In genomic region chr5:35771839-35772238, GRCh38 we compare ENCODE assay signal across 17 cellular contexts.
A peak's percentile ranks its signal among the peaks of the same experiment; 100 is the strongest.
DNase-seq lines count a peak whose midpoint lies in the region; ATAC-seq and TF ChIP-seq lines count a peak whose summit lies in the region.
"Had no signal": no experiment of that assay in that cellular context is flagged by ENCODE, and none has a peak within 500 bp of the region (broad histone marks: within the 10 kb centered on the region; RNA-seq: fewer than 3 reads in every experiment).

No MANE protein-coding gene starts in this region.

- H3K4me2 ChIP-seq in PC-3 (ENCODE audit: low read length) (0 out of 2 replicates have a peak overlapping the region, but pooled peaks have one; percentile 9), neural progenitor cell (peak overlapping the region; percentile 47)
- H3K4me2 ChIP-seq: SK-N-SH had no signal

- peaks cover 50% of the 10 kb centered on the region for H3K4me1 Mint-ChIP-seq in CD8-positive, alpha-beta T cell (ENCODE audit: low read depth)
- peaks cover 11% of the 10 kb centered on the region for H3K4me1 Mint-ChIP-seq in neural progenitor cell

- TF ChIP-seq CTCF in AG04450 (IDR thresholded peaks at IDR 0.05; ENCODE audit: low read depth, low read length): no peak
- no peak for TF ChIP-seq CTCF in CD8-positive, alpha-beta T cell (IDR thresholded peaks at IDR 0.05)
- TF ChIP-seq CTCF in PC-3 (conservative IDR thresholded peaks at IDR 0.05; ENCODE audit: low read depth, low read length): no peak
- no peak for TF ChIP-seq CTCF in neural progenitor cell (IDR thresholded peaks at IDR 0.05)

- H2AFZ ChIP-seq in PC-3 (ENCODE audit: low read length) (peak overlapping the region; percentile 23), neural progenitor cell (replicated peaks) (peak overlapping the region; percentile 39)

- peak overlapping the region; percentile 65 for H3K27ac ChIP-seq in AG04450 (ENCODE audit: low read depth, low read length)
- no peak overlapping the region for H3K27ac ChIP-seq in CD8-positive, alpha-beta T cell (ENCODE audit: low read depth, low read length)
- H3K27ac ChIP-seq in PC-3 (ENCODE audit: low read length): no peak overlapping the region
- no peak overlapping the region for H3K27ac ChIP-seq in neural progenitor cell

- DNase-seq in AG04450 (ENCODE audit: low read depth, low spot score) (no peak), PC-3 (no peak), neural progenitor cell (ENCODE audit: low spot score) (peak; percentile 16), NOMO-1 treated with DMSO at 0.1 percent for 48 hours (lab: John Stamatoyannopoulos, UW; ENCODE audit: unreplicated experiment) (no peak), OCI-M1 (lab: John Stamatoyannopoulos, UW) (no peak)
- DNase-seq in CD8-positive, alpha-beta T cell: no peak
- DNase-seq: CD4-positive, alpha-beta memory T cell; KG1; NCI-H1694 treated with DMSO at 0.1 percent for 48 hours; NCI-H2107; NCI-H2227 treated with DMSO at 0.1 percent for 48 hours; NCI-H510A treated with DMSO at 0.1 percent for 48 hours; NCI-H82; SHP77 treated with DMSO at 0.1 percent for 48 hours; SK-N-SH had no signal

- H3K4me1 ChIP-seq in CD8-positive, alpha-beta T cell (ENCODE audit: insufficient read depth, low read length): peaks cover 25% of the 10 kb centered on the region
- H3K4me1 ChIP-seq in PC-3 (ENCODE audit: insufficient read depth, low read length) (peaks cover 35% of the 10 kb centered on the region), neural progenitor cell (peaks cover 20% of the 10 kb centered on the region)

- peak overlapping the region; percentile 4 for H3K4me3 Mint-ChIP-seq in CD8-positive, alpha-beta T cell
- H3K4me3 Mint-ChIP-seq in neural progenitor cell: no peak overlapping the region

- H3F3A ChIP-seq in PC-3 (ENCODE audit: low read length, unreplicated experiment) (no peaks in the 10 kb centered on the region), neural progenitor cell (ENCODE audit: low read depth) (no peaks in the 10 kb centered on the region)

- intact Hi-C loops in CD8-positive, alpha-beta T cell (cut with DNase I, micrococcal nuclease): loop anchor here in 1 of 2 experiments (10.0 kb wide), 1 partner anchor 677 kb away; no protein-coding TSS in a partner anchor
- intact Hi-C loops in PC-3 (cut with micrococcal nuclease): no loop called here

- no peaks in the 10 kb centered on the region for H4K20me1 ChIP-seq in PC-3 (ENCODE audit: low read length)
- H4K20me1 ChIP-seq in neural progenitor cell (ENCODE audit: low read depth): no peaks in the 10 kb centered on the region

- H3K27me3 ChIP-seq in AG04450 (ENCODE audit: control insufficient read depth, insufficient read depth, low read length) (no peaks in the 10 kb centered on the region), PC-3 (ENCODE audit: low read length) (no peaks in the 10 kb centered on the region), neural progenitor cell (peaks cover 62% of the 10 kb centered on the region)
- no peaks in the 10 kb centered on the region for H3K27me3 ChIP-seq in CD8-positive, alpha-beta T cell (ENCODE audit: insufficient read depth, low read length)

- H3K27ac Mint-ChIP-seq in CD8-positive, alpha-beta T cell: peak overlapping the region; percentile 77
- H3K27ac Mint-ChIP-seq in neural progenitor cell: no peak overlapping the region

- H3K9ac ChIP-seq in PC-3 (ENCODE audit: low read length) (no peak overlapping the region), neural progenitor cell (no peak overlapping the region)
- H3K9ac ChIP-seq: SK-N-SH had no signal

- no peaks in the 10 kb centered on the region for H3K9me3 Mint-ChIP-seq in CD8-positive, alpha-beta T cell
- no peaks in the 10 kb centered on the region for H3K9me3 Mint-ChIP-seq in neural progenitor cell
- H3K9me3 Mint-ChIP-seq: CD4-positive, alpha-beta memory T cell had no signal

- H3K36me3 Mint-ChIP-seq in CD8-positive, alpha-beta T cell: no peaks in the 10 kb centered on the region
- H3K36me3 Mint-ChIP-seq in neural progenitor cell: no peaks in the 10 kb centered on the region

- CTCF ChIA-PET in AG04450 (lab: Charles Lee): interaction anchor here (0.6 to 1.8 kb wide), 4 partner anchors 9 to 154 kb away, joined by 3 to 6 read pairs (median 4); no protein-coding TSS in a partner anchor
- CTCF ChIA-PET in CD8-positive, alpha-beta T cell (lab: Charles Lee): interaction anchor here (1.0 to 1.8 kb wide), 4 partner anchors 19 to 153 kb away, joined by 3 to 8 read pairs (median 4); no protein-coding TSS in a partner anchor
- CTCF ChIA-PET in PC-3 (lab: Charles Lee): no interaction called here

- POLR2A ChIA-PET in AG04450 (lab: Yijun Ruan, JAX): no interaction called here
- POLR2A ChIA-PET in CD8-positive, alpha-beta T cell (lab: Charles Lee): interaction anchor here (0.6 to 1.2 kb wide), 3 partner anchors 83 to 114 kb away, joined by 3 to 4 read pairs (median 4); no protein-coding TSS in a partner anchor
- POLR2A ChIA-PET in PC-3 (lab: Charles Lee; ENCODE audit: unreplicated experiment): no interaction called here

- no peaks in the 10 kb centered on the region for H3K27me3 Mint-ChIP-seq in CD8-positive, alpha-beta T cell (ENCODE audit: low read depth)
- no peaks in the 10 kb centered on the region for H3K27me3 Mint-ChIP-seq in neural progenitor cell (ENCODE audit: insufficient read depth, low read depth)

- BruUV-seq in PC-3 (replicated peaks; lab: Mats Ljungman, UMichigan): no TSS peak

- TF ChIP-seq POLR2A in GM18505 (IDR thresholded peaks at IDR 0.05; ENCODE audit: borderline replicate concordance, extremely low read depth, insufficient read depth, insufficient read length): no peak

- ATAC-seq in CD8-positive, alpha-beta T cell: peak; percentile 32
- no peak for ATAC-seq in PC-3
- ATAC-seq in GM18505 (IDR thresholded peaks at IDR 0.05; ENCODE audit: unreplicated experiment): no peak
- ATAC-seq: HepG2 had no signal

- H3K9me2 ChIP-seq in PC-3 (replicated peaks; ENCODE audit: low read length): no peaks in the 10 kb centered on the region
- H3K9me2 ChIP-seq: SK-N-SH had no signal

- no peaks in the 10 kb centered on the region for H3K9me3 ChIP-seq in AG04450 (ENCODE audit: control insufficient read depth, insufficient read depth, low read length)
- no peaks in the 10 kb centered on the region for H3K9me3 ChIP-seq in CD8-positive, alpha-beta T cell (ENCODE audit: low read length)
- H3K9me3 ChIP-seq in PC-3 (ENCODE audit: low read length): no peaks in the 10 kb centered on the region
- no peaks in the 10 kb centered on the region for H3K9me3 ChIP-seq in neural progenitor cell (ENCODE audit: low read depth)
- H3K9me3 ChIP-seq: SK-N-SH had no signal

- H3K36me3 ChIP-seq in CD8-positive, alpha-beta T cell (ENCODE audit: insufficient read depth, low read length): no peaks in the 10 kb centered on the region
- H3K36me3 ChIP-seq in PC-3 (ENCODE audit: low read depth, low read length) (no peaks in the 10 kb centered on the region), neural progenitor cell (no peaks in the 10 kb centered on the region)

- H3K4me3 ChIP-seq in AG04450 (ENCODE audit: low read depth, low read length) (no peak overlapping the region), PC-3 (ENCODE audit: low read length) (no peak overlapping the region), neural progenitor cell (no peak overlapping the region)
- H3K4me3 ChIP-seq in CD8-positive, alpha-beta T cell (ENCODE audit: low read depth, low read length): no peak overlapping the region

- H3K79me2 ChIP-seq in PC-3 (ENCODE audit: low read length) (no peaks in the 10 kb centered on the region), neural progenitor cell (ENCODE audit: low read depth) (no peaks in the 10 kb centered on the region)
